ENCODE assay signal across 20 cellular contexts in genomic region chr7:156368459-156368858, GRCh38.
"Had no signal": no experiment of that assay in that cellular context is flagged by ENCODE, and none has a peak within 500 bp of the region (broad histone marks: within the 10 kb centered on the region; RNA-seq: fewer than 3 reads in every experiment).

No MANE protein-coding gene starts in this region.

- H3K36me3 ChIP-seq: SJSA1 had no signal

- H3K4me3 ChIP-seq: SJSA1, SK-N-MC had no signal

- H3K27ac ChIP-seq: SJSA1, SK-N-MC had no signal

- H3K9me3 ChIP-seq: SJSA1 had no signal

- H3K27me3 ChIP-seq: SJSA1 had no signal

- FAIRE-seq: RCC 7860 had no signal

- H3K4me1 ChIP-seq: SJSA1 had no signal

- DNase-seq: KBM-7, MV-4-11, NCI-H1048, NCI-H1105, NCI-H1436 treated with DMSO at 0.1 percent for 48 hours, NCI-H1694, NCI-H187 treated with DMSO at 0.1 percent for 48 hours, NCI-H2029 treated with DMSO at 0.1 percent for 48 hours, NCI-H2171 treated with DMSO at 0.1 percent for 48 hours, NCI-H2227 treated with DMSO at 0.1 percent for 48 hours, NCI-H510A, NCI-H524 treated with DMSO at 0.1 percent for 48 hours, NCI-H69, NCI-H774, Right ventricle myocardium superior, RPMI8226, SIG-M5 had no signal
